ENCODE assay signal across 30 cellular contexts in the genomic region with DNA sequence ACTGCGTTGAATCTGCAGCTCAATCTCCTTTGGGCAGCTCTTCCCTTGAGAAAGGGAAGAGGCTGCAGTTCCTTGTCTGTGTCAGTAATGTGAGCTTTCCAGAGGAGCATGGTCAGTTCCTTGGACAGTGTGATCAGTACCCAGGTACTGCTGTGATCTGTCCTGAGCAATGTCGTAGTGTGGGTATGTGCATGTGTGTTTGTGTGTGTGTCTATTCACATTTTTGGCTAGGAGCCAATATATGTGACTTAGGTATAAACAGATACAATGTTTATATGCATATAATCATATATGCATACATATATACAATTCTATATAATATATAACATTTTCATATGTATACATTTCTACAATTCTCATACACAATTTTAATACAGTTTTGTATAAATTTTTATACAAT.
"Had no signal": no experiment of that assay in that cellular context is flagged by ENCODE, and none has a peak within 500 bp of the region (broad histone marks: within the 10 kb centered on the region; RNA-seq: fewer than 3 reads in every experiment).

No MANE protein-coding gene starts in this region.

- H3K4me1 ChIP-seq: body of pancreas, heart right ventricle had no signal

- H3K9me3 Mint-ChIP-seq: activated CD4-positive, alpha-beta memory T cell treated with anti-CD3 and anti-CD28 coated beads, Interleukin-2, amount 10 ng/mL, durations not matched to agents 7 days and 5 days; activated CD4-positive, alpha-beta T cell treated with anti-CD3 and anti-CD28 coated beads, Interleukin-2, amount 10 ng/mL, durations not matched to agents 7 days and 5 days; activated T-cell treated with anti-CD3 and anti-CD28 coated beads, Interleukin-2, amount 50 U/mL, for 24 hours; activated T-cell treated with anti-CD3 and anti-CD28 coated beads, Interleukin-2, amount 50 U/mL, for 72 hours; WTC11 had no signal

- H2AFZ ChIP-seq: hepatocyte had no signal

- H3K27me3 ChIP-seq: body of pancreas had no signal

- H3K27ac ChIP-seq: body of pancreas, epithelial cell of prostate, heart right ventricle, hepatocyte, VCaP had no signal

- H3K4me2 ChIP-seq: hepatocyte had no signal

- H3K79me2 ChIP-seq: hepatocyte had no signal

- H3K4me3 ChIP-seq: body of pancreas, heart right ventricle, hepatocyte had no signal

- H3K36me3 ChIP-seq: heart right ventricle had no signal

- FAIRE-seq: colon, endometrium, endothelial cell of umbilical vein had no signal

- H3K36me3 Mint-ChIP-seq: activated naive CD8-positive, alpha-beta T cell; WTC11 had no signal

- H3K4me1 Mint-ChIP-seq: activated CD4-positive, alpha-beta memory T cell treated with anti-CD3 and anti-CD28 coated beads, Interleukin-2, amount 10 ng/mL, durations not matched to agents 7 days and 5 days; activated CD4-positive, alpha-beta T cell treated with anti-CD3 and anti-CD28 coated beads, Interleukin-2, amount 10 ng/mL, durations not matched to agents 7 days and 5 days had no signal

- H3K27ac Mint-ChIP-seq: activated CD4-positive, alpha-beta memory T cell treated with anti-CD3 and anti-CD28 coated beads, Interleukin-2, amount 10 ng/mL, durations not matched to agents 7 days and 5 days; activated CD4-positive, alpha-beta T cell treated with anti-CD3 and anti-CD28 coated beads, Interleukin-2, amount 10 ng/mL, durations not matched to agents 7 days and 5 days; activated naive CD8-positive, alpha-beta T cell; activated T-cell treated with anti-CD3 and anti-CD28 coated beads, Interleukin-2, amount 50 U/mL, for 24 hours; activated T-cell treated with anti-CD3 and anti-CD28 coated beads, Interleukin-2, amount 50 U/mL, for 72 hours; WTC11 had no signal

- H3K4me3 Mint-ChIP-seq: activated CD4-positive, alpha-beta memory T cell treated with anti-CD3 and anti-CD28 coated beads, Interleukin-2, amount 10 ng/mL, durations not matched to agents 7 days and 5 days; activated CD4-positive, alpha-beta T cell treated with anti-CD3 and anti-CD28 coated beads, Interleukin-2, amount 10 ng/mL, durations not matched to agents 7 days and 5 days; activated naive CD8-positive, alpha-beta T cell; activated T-cell treated with anti-CD3 and anti-CD28 coated beads, Interleukin-2, amount 50 U/mL, for 24 hours; activated T-cell treated with anti-CD3 and anti-CD28 coated beads, Interleukin-2, amount 50 U/mL, for 72 hours; WTC11 had no signal

- DNase-seq: activated CD4-positive, alpha-beta memory T cell treated with anti-CD3 and anti-CD28 coated beads, Interleukin-2, amount 10 ng/mL, durations not matched to agents 7 days and 5 days; activated CD4-positive, alpha-beta T cell treated with anti-CD3 and anti-CD28 coated beads for 1 hour; activated CD4-positive, alpha-beta T cell treated with anti-CD3 and anti-CD28 coated beads for 4 hours; activated CD4-positive, alpha-beta T cell treated with anti-CD3 and anti-CD28 coated beads, Interleukin-2, amount 10 ng/mL, durations not matched to agents 7 days and 5 days; activated CD4-positive, alpha-beta T cell treated with anti-CD3 and anti-CD28 coated beads, Interleukin-2, amount 50 U/mL, for 4 hours; activated CD8-positive, alpha-beta memory T cell treated with anti-CD3 and anti-CD28 coated beads, Interleukin-2, amount 50 U/mL, for 48 hours; activated gamma-delta T cell treated with Interleukin-2 at 50 U/mL for 16 hours; activated naive CD4-positive, alpha-beta T cell treated with anti-CD3 and anti-CD28 coated beads, Interleukin-2, amount 50 U/mL, for 16 hours; activated naive CD4-positive, alpha-beta T cell treated with Interleukin-2 at 50 U/mL for 16 hours; activated T-cell treated with anti-CD3 and anti-CD28 coated beads for 4 hours; activated T-cell treated with anti-CD3 and anti-CD28 coated beads, Interleukin-2, amount 50 U/mL, for 24 hours; activated T-cell treated with anti-CD3 and anti-CD28 coated beads, Interleukin-2, amount 50 U/mL, for 72 hours; amniotic stem cell; anterior cingulate cortex; body of pancreas; caudate nucleus; cortex of kidney; effector CD8-positive, alpha-beta T cell; foreskin fibroblast; glutamatergic neuron; heart right ventricle; T-helper 2 cell had no signal

- H3K27me3 Mint-ChIP-seq: activated naive CD8-positive, alpha-beta T cell; activated T-cell treated with anti-CD3 and anti-CD28 coated beads, Interleukin-2, amount 50 U/mL, for 24 hours had no signal

- H3K9me3 ChIP-seq: body of pancreas had no signal

- ATAC-seq: activated T-cell treated with anti-CD3 and anti-CD28 coated beads, Interleukin-2, amount 50 U/mL, for 72 hours; body of pancreas; heart right ventricle; WTC11 had no signal
